ENCODE assay signal across 1 cellular context in the genomic region with DNA sequence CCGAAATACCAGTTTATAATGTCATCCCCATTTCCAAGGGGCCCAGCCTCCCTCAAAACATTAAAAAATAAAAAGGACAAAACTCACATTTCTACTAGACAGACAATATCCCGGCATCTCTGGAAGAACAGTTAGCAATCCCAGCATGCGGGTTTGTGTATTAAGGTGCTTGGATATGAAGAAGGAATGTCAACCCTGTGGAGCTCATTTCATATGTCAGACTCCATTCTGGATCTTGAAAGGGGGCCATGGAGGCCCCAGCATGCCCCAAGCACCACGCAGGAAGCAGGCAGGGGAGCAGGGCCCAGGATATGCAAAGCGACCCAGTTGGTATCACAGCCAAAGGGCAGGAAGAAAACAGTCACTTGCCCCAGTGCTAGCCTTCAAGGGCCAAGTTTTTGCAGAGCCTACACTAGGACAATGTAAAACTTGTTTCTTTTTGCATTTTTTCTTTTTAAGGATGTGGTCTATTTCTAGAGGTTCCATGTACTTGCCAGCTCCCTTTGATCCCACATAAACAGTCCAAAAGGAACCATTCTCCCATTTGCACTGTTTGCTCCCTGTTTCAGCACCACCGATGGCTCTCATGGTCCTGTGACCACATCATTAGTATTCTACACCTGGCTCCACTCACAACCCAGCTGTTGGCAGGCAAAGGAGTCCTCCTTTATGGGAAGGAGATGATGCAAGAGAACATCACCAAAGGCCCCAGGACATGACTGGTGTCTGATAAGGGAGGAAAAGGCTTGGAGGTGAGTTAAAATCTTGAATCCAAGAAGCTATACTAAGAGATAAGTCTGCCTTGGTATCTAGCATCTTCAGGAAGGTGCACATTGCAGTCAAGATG.
A peak's percentile ranks its signal among the peaks of the same experiment; 100 is the strongest.
TF ChIP-seq lines count a peak whose summit lies in the region.

No MANE protein-coding gene starts in this region.

TF ChIP-seq in K562, 482 proteins besides CTCF, POLR2A, EP300 and RAD21 (continued from another document):
- TF ChIP-seq ZNF586 (CRISPR knock-in tag; conservative IDR thresholded peaks at IDR 0.05) = no peak
- no peak for TF ChIP-seq PML (IDR thresholded peaks at IDR 0.05; ENCODE audit: low read length)
- no peak for TF ChIP-seq KDM5B (IDR thresholded peaks at IDR 0.05; ENCODE audit: insufficient replicate concordance, low read depth, low read length)
- no peak for TF ChIP-seq SMARCC2 (IDR thresholded peaks at IDR 0.05; ENCODE audit: low read depth)
- TF ChIP-seq, protein P1, sequence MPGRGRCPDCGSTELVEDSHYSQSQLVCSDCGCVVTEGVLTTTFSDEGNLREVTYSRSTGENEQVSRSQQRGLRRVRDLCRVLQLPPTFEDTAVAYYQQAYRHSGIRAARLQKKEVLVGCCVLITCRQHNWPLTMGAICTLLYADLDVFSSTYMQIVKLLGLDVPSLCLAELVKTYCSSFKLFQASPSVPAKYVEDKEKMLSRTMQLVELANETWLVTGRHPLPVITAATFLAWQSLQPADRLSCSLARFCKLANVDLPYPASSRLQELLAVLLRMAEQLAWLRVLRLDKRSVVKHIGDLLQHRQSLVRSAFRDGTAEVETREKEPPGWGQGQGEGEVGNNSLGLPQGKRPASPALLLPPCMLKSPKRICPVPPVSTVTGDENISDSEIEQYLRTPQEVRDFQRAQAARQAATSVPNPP (IDR thresholded peaks at IDR 0.05; ENCODE audit: borderline replicate concordance, insufficient read depth, insufficient read length) = no peak
- TF ChIP-seq, protein P2, sequence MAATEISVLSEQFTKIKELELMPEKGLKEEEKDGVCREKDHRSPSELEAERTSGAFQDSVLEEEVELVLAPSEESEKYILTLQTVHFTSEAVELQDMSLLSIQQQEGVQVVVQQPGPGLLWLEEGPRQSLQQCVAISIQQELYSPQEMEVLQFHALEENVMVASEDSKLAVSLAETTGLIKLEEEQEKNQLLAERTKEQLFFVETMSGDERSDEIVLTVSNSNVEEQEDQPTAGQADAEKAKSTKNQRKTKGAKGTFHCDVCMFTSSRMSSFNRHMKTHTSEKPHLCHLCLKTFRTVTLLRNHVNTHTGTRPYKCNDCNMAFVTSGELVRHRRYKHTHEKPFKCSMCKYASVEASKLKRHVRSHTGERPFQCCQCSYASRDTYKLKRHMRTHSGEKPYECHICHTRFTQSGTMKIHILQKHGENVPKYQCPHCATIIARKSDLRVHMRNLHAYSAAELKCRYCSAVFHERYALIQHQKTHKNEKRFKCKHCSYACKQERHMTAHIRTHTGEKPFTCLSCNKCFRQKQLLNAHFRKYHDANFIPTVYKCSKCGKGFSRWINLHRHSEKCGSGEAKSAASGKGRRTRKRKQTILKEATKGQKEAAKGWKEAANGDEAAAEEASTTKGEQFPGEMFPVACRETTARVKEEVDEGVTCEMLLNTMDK (IDR thresholded peaks at IDR 0.05; ENCODE audit: borderline replicate concordance, insufficient read depth, low read depth, low read length, poor library complexity, severe bottlenecking) = no peak
- TF ChIP-seq, protein P3, sequence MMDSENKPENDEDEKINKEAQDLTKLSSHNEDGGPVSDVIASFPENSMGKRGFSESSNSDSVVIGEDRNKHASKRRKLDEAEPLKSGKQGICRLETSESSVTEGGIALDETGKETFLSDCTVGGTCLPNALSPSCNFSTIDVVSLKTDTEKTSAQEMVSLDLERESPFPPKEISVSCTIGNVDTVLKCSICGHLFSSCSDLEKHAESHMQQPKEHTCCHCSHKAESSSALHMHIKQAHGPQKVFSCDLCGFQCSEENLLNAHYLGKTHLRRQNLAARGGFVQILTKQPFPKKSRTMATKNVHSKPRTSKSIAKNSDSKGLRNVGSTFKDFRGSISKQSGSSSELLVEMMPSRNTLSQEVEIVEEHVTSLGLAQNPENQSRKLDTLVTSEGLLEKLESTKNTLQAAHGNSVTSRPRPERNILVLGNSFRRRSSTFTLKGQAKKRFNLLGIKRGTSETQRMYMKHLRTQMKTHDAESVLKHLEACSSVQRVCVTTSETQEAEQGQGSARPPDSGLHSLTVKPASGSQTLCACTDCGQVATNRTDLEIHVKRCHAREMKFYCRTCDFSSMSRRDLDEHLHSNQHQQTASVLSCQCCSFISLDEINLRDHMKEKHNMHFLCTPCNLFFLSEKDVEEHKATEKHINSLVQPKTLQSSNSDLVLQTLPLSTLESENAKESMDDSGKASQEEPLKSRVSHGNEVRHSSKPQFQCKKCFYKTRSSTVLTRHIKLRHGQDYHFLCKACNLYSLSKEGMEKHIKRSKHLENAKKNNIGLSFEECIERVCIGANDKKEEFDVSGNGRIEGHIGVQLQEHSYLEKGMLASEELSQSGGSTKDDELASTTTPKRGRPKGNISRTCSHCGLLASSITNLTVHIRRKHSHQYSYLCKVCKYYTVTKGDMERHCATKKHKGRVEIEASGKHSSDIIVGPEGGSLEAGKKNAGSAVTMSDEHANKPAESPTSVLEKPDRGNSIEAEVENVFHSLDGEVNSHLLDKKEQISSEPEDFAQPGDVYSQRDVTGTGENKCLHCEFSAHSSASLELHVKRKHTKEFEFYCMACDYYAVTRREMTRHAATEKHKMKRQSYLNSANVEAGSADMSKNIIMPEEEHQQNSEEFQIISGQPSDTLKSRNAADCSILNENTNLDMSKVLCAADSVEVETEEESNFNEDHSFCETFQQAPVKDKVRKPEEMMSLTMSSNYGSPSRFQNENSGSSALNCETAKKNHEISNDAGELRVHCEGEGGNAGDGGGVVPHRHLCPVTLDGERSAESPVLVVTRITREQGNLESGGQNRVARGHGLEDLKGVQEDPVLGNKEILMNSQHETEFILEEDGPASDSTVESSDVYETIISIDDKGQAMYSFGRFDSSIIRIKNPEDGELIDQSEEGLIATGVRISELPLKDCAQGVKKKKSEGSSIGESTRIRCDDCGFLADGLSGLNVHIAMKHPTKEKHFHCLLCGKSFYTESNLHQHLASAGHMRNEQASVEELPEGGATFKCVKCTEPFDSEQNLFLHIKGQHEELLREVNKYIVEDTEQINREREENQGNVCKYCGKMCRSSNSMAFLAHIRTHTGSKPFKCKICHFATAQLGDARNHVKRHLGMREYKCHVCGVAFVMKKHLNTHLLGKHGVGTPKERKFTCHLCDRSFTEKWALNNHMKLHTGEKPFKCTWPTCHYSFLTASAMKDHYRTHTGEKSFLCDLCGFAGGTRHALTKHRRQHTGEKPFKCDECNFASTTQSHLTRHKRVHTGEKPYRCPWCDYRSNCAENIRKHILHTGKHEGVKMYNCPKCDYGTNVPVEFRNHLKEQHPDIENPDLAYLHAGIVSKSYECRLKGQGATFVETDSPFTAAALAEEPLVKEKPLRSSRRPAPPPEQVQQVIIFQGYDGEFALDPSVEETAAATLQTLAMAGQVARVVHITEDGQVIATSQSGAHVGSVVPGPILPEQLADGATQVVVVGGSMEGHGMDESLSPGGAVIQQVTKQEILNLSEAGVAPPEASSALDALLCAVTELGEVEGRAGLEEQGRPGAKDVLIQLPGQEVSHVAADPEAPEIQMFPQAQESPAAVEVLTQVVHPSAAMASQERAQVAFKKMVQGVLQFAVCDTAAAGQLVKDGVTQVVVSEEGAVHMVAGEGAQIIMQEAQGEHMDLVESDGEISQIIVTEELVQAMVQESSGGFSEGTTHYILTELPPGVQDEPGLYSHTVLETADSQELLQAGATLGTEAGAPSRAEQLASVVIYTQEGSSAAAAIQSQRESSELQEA (IDR thresholded peaks at IDR 0.05; ENCODE audit: low read depth) = no peak
- peak; percentile 28; the same call in 1 of the 2 replicates for TF ChIP-seq TEAD4 (IDR thresholded peaks at IDR 0.05; ENCODE audit: low read length)
- TF ChIP-seq TEAD4 (CRISPR knock-in tag; IDR thresholded peaks at IDR 0.05; ENCODE audit: borderline replicate concordance) = no peak
- TF ChIP-seq, protein P4, sequence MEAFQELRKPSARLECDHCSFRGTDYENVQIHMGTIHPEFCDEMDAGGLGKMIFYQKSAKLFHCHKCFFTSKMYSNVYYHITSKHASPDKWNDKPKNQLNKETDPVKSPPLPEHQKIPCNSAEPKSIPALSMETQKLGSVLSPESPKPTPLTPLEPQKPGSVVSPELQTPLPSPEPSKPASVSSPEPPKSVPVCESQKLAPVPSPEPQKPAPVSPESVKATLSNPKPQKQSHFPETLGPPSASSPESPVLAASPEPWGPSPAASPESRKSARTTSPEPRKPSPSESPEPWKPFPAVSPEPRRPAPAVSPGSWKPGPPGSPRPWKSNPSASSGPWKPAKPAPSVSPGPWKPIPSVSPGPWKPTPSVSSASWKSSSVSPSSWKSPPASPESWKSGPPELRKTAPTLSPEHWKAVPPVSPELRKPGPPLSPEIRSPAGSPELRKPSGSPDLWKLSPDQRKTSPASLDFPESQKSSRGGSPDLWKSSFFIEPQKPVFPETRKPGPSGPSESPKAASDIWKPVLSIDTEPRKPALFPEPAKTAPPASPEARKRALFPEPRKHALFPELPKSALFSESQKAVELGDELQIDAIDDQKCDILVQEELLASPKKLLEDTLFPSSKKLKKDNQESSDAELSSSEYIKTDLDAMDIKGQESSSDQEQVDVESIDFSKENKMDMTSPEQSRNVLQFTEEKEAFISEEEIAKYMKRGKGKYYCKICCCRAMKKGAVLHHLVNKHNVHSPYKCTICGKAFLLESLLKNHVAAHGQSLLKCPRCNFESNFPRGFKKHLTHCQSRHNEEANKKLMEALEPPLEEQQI (IDR thresholded peaks at IDR 0.05) = no peak
- TF ChIP-seq ZNF184 (CRISPR knock-in tag; IDR thresholded peaks at IDR 0.05) = no peak
- no peak for TF ChIP-seq HDAC6 (IDR thresholded peaks at IDR 0.05; ENCODE audit: low read depth, low read length)
- TF ChIP-seq TRIM24 (IDR thresholded peaks at IDR 0.05) = peak; percentile 60 to 70; a peak in 2 of 4 replicates
- no peak for TF ChIP-seq GABPB2 (CRISPR knock-in tag; conservative IDR thresholded peaks at IDR 0.05)
- TF ChIP-seq, protein P5, sequence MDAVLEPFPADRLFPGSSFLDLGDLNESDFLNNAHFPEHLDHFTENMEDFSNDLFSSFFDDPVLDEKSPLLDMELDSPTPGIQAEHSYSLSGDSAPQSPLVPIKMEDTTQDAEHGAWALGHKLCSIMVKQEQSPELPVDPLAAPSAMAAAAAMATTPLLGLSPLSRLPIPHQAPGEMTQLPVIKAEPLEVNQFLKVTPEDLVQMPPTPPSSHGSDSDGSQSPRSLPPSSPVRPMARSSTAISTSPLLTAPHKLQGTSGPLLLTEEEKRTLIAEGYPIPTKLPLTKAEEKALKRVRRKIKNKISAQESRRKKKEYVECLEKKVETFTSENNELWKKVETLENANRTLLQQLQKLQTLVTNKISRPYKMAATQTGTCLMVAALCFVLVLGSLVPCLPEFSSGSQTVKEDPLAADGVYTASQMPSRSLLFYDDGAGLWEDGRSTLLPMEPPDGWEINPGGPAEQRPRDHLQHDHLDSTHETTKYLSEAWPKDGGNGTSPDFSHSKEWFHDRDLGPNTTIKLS (IDR thresholded peaks at IDR 0.05; ENCODE audit: borderline replicate concordance, low read depth) = no peak
- no peak for TF ChIP-seq SRSF1 (IDR thresholded peaks at IDR 0.05; ENCODE audit: low read depth, low read length)
- no peak for TF ChIP-seq ZSCAN32 (CRISPR knock-in tag; IDR thresholded peaks at IDR 0.05)
- no peak for TF ChIP-seq ZNF79 (CRISPR knock-in tag; IDR thresholded peaks at IDR 0.05; ENCODE audit: low read depth)
- TF ChIP-seq, protein P6, sequence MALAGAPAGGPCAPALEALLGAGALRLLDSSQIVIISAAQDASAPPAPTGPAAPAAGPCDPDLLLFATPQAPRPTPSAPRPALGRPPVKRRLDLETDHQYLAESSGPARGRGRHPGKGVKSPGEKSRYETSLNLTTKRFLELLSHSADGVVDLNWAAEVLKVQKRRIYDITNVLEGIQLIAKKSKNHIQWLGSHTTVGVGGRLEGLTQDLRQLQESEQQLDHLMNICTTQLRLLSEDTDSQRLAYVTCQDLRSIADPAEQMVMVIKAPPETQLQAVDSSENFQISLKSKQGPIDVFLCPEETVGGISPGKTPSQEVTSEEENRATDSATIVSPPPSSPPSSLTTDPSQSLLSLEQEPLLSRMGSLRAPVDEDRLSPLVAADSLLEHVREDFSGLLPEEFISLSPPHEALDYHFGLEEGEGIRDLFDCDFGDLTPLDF (CRISPR knock-in tag; IDR thresholded peaks at IDR 0.05) = no peak
- TF ChIP-seq TEAD2 (tag; IDR thresholded peaks at IDR 0.05) = no peak
- no peak for TF ChIP-seq SLC30A9 (CRISPR knock-in tag; IDR thresholded peaks at IDR 0.05)
